Comparison of ENCODE assay signal across 23 cellular contexts in the genomic region with DNA sequence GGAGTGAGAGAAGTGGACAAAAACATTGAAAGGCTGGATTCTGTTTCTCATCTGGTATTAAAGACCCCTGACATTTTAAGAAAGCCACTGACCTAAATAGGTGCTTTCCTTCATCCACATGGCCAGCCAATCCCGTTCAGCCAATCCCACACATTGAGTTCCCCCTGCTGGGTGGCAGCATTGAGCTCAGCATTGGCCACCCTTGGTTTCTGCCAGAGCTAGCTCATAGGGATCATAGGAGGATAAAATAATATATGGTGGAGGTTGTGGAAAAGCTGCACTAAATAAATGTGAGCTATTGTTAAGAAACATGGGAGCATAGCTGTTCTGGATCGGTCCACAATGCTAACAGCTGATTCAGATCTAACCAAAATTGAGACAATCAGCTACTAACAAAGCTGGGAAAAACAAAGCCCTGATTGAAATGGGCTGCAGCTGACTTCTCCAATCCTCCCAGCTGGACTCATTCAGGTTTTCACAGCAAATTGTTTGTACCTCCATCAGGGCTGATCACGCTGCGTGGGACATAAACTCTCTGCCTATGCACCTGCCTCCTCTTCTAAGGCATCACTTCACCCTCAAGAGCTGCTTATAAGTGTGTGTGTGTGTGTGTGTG.
DNase-seq lines count a peak whose midpoint lies in the region; ATAC-seq, FAIRE-seq and TF ChIP-seq lines count a peak whose summit lies in the region.
"Had no signal": no experiment of that assay in that cellular context is flagged by ENCODE, and none has a peak within 500 bp of the region (broad histone marks: within the 10 kb centered on the region; RNA-seq: fewer than 3 reads in every experiment).

No MANE protein-coding gene starts in this region.

- no peaks in the 10 kb centered on the region for H3K36me3 Mint-ChIP-seq in effector memory CD8-positive, alpha-beta T cell (ENCODE audit: insufficient read depth)
- H3K36me3 Mint-ChIP-seq: activated naive CD4-positive, alpha-beta T cell treated with anti-CD3 and anti-CD28 coated beads, Interleukin-2, amount 10 ng/mL, durations not matched to agents 7 days and 5 days had no signal

- H3K4me3 Mint-ChIP-seq in effector memory CD8-positive, alpha-beta T cell: no peak overlapping the region
- H3K4me3 Mint-ChIP-seq: activated CD4-positive, alpha-beta T cell treated with anti-CD3 and anti-CD28 coated beads, Interleukin-2, amount 10 ng/mL, durations not matched to agents 7 days and 5 days; activated naive CD4-positive, alpha-beta T cell treated with anti-CD3 and anti-CD28 coated beads, Interleukin-2, amount 10 ng/mL, durations not matched to agents 7 days and 5 days; activated T-helper 1 cell treated with anti-CD3 and anti-CD28 coated beads, Interleukin-12 subunit alpha, Interleukin-12 subunit beta, Interleukin-2, Interleukin-4 antibody, amounts not matched to agents 30 ng/mL and 10 ng/mL and 1 ng/mL, durations not matched to agents 14 hours and 24 hours and 36 hours; CD4-positive, alpha-beta T cell had no signal

- no peak overlapping the region for H3K4me3 ChIP-seq in WERI-Rb-1 (ENCODE audit: low read depth, low read length)
- H3K4me3 ChIP-seq: heart right ventricle, right lobe of liver, upper lobe of left lung had no signal

- no peaks in the 10 kb centered on the region for H3K9me3 ChIP-seq in WERI-Rb-1 (ENCODE audit: severe bottlenecking)
- H3K9me3 ChIP-seq: heart right ventricle, right lobe of liver, upper lobe of left lung had no signal

- TF ChIP-seq CTCF in D721Med (IDR thresholded peaks at IDR 0.05; ENCODE audit: insufficient read depth, missing control alignments) (peak; percentile 15), WERI-Rb-1 (IDR thresholded peaks at IDR 0.05; ENCODE audit: low read depth, low read length) (peak; percentile 29; the same call in 1 of the 2 replicates)

- no peaks in the 10 kb centered on the region for H3K27me3 ChIP-seq in WERI-Rb-1 (ENCODE audit: insufficient read depth, low read depth, severe bottlenecking)
- H3K27me3 ChIP-seq: right lobe of liver, upper lobe of left lung had no signal

- FAIRE-seq in D721Med (lab: Jason Lieb, UNC): no peak
- FAIRE-seq: H1 had no signal

- no peaks in the 10 kb centered on the region for H3K4me1 Mint-ChIP-seq in effector memory CD8-positive, alpha-beta T cell (ENCODE audit: low read depth in 2 of 2)
- H3K4me1 Mint-ChIP-seq: activated CD4-positive, alpha-beta T cell treated with anti-CD3 and anti-CD28 coated beads, Interleukin-2, amount 10 ng/mL, durations not matched to agents 7 days and 5 days; activated naive CD4-positive, alpha-beta T cell treated with anti-CD3 and anti-CD28 coated beads, Interleukin-2, amount 10 ng/mL, durations not matched to agents 7 days and 5 days had no signal

- H3K9me3 Mint-ChIP-seq in effector memory CD8-positive, alpha-beta T cell: no peaks in the 10 kb centered on the region
- H3K9me3 Mint-ChIP-seq: activated CD4-positive, alpha-beta T cell treated with anti-CD3 and anti-CD28 coated beads, Interleukin-2, amount 10 ng/mL, durations not matched to agents 7 days and 5 days; activated naive CD4-positive, alpha-beta T cell treated with anti-CD3 and anti-CD28 coated beads, Interleukin-2, amount 10 ng/mL, durations not matched to agents 7 days and 5 days; activated T-helper 1 cell treated with anti-CD3 and anti-CD28 coated beads, Interleukin-12 subunit alpha, Interleukin-12 subunit beta, Interleukin-2, Interleukin-4 antibody, amounts not matched to agents 30 ng/mL and 10 ng/mL and 1 ng/mL, durations not matched to agents 14 hours and 24 hours and 36 hours; CD4-positive, alpha-beta T cell had no signal

- DNase-seq in Ammon's horn (ENCODE audit: low spot score): peak; percentile 71
- DNase-seq in D721Med (ENCODE audit: insufficient read length, low spot score): no peak
- no peak for DNase-seq in WERI-Rb-1
- DNase-seq in medulla oblongata (ENCODE audit: extremely low spot score): peak; percentile 86
- DNase-seq in CD1c-positive myeloid dendritic cell (ENCODE audit: extremely low spot score): no peak
- no peak for DNase-seq in effector memory CD8-positive, alpha-beta T cell
- DNase-seq: activated CD4-positive, alpha-beta T cell treated with anti-CD3 and anti-CD28 coated beads, Interleukin-2, amount 10 ng/mL, durations not matched to agents 7 days and 5 days; activated naive CD4-positive, alpha-beta T cell treated with anti-CD3 and anti-CD28 coated beads, Interleukin-2, amount 10 ng/mL, durations not matched to agents 7 days and 5 days; CD4-positive, alpha-beta T cell; DMS 273 treated with DMSO at 0.1 percent for 48 hours; heart right ventricle; mammary epithelial cell; NCI-H2029 treated with DMSO at 0.1 percent for 48 hours; NCI-H446 treated with DMSO at 0.1 percent for 48 hours; right lobe of liver; stimulated activated CD4-positive, alpha-beta T cell treated with anti-CD3 and anti-CD28 coated beads, Interleukin-4, amount 100 ng/mL, for 1 hour; upper lobe of left lung had no signal

- H3K27ac Mint-ChIP-seq in effector memory CD8-positive, alpha-beta T cell: no peak overlapping the region
- H3K27ac Mint-ChIP-seq: activated CD4-positive, alpha-beta T cell treated with anti-CD3 and anti-CD28 coated beads, Interleukin-2, amount 10 ng/mL, durations not matched to agents 7 days and 5 days; activated naive CD4-positive, alpha-beta T cell treated with anti-CD3 and anti-CD28 coated beads, Interleukin-2, amount 10 ng/mL, durations not matched to agents 7 days and 5 days; activated T-helper 1 cell treated with anti-CD3 and anti-CD28 coated beads, Interleukin-12 subunit alpha, Interleukin-12 subunit beta, Interleukin-2, Interleukin-4 antibody, amounts not matched to agents 30 ng/mL and 10 ng/mL and 1 ng/mL, durations not matched to agents 14 hours and 24 hours and 36 hours; CD4-positive, alpha-beta T cell had no signal

- ATAC-seq in GM21423 (IDR thresholded peaks at IDR 0.05; ENCODE audit: unreplicated experiment): no peak
- ATAC-seq in effector memory CD8-positive, alpha-beta T cell (replicated peaks): no peak
- ATAC-seq: heart right ventricle, right lobe of liver, Right ventricle myocardium inferior had no signal

- H3K36me3 ChIP-seq in WERI-Rb-1: no peaks in the 10 kb centered on the region
- H3K36me3 ChIP-seq: heart right ventricle, right lobe of liver, upper lobe of left lung had no signal

- H3K27me3 Mint-ChIP-seq in effector memory CD8-positive, alpha-beta T cell: peaks cover 3 to 6% of the 10 kb centered on the region in 2 donors
- H3K27me3 Mint-ChIP-seq: activated naive CD4-positive, alpha-beta T cell treated with anti-CD3 and anti-CD28 coated beads, Interleukin-2, amount 10 ng/mL, durations not matched to agents 7 days and 5 days had no signal

- no peak overlapping the region for H3K27ac ChIP-seq in WERI-Rb-1
- H3K27ac ChIP-seq: epithelial cell of prostate, heart right ventricle, right lobe of liver, upper lobe of left lung, VCaP had no signal

Comparison
In these comparisons a context has a peak if more than half of its experiments do, and no peak if none do; other contexts are left out.
1. DNase-seq: peak in Ammon's horn (single experiment) and medulla oblongata (single experiment); none in D721Med (single experiment), WERI-Rb-1 (single experiment), CD1c-positive myeloid dendritic cell (single experiment) and effector memory CD8-positive, alpha-beta T cell (0 of 3).